Comparison of ENCODE assay signal across 17 cellular contexts in the genomic region with DNA sequence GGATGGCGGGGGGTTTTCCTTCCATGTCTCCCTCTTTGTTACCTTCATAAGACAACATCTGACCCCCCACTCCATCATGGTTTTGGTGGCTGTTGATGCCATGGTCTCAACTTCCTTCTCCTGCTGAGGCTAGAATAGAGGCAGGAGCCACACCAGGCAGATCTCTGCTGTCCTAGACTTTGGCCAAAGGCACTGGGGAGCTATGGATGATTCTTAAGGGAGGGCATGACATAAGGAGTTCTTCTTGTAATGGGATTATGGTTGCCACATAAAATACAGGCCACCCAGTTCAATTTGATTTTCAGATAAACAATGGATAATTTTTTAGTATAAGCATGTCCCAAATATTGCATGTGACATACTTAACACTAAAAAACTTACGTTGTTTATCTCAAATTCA. TPM values are rescaled to one million over a fixed set of nuclear protein-coding genes. Genes with fewer than 3 reads are reported as not detected.
DNase-seq lines count a peak whose midpoint lies in the region; ATAC-seq and TF ChIP-seq lines count a peak whose summit lies in the region.
"Had no signal": no experiment of that assay in that cellular context is flagged by ENCODE, and none has a peak within 500 bp of the region (broad histone marks: within the 10 kb centered on the region; RNA-seq: fewer than 3 reads in every experiment).

No MANE protein-coding gene starts in this region.

- no peak overlapping the region for H3K4me3 ChIP-seq in OCI-LY7 (ENCODE audit: low read depth, low read length, poor library complexity, severe bottlenecking)
- no peak overlapping the region for H3K4me3 ChIP-seq in mesenchymal stem cell (ENCODE audit: insufficient read depth in 1 of 2, low read depth in 1 of 2, low read length in 2 of 2)
- no peak overlapping the region for H3K4me3 ChIP-seq in smooth muscle cell

- no peak for ATAC-seq in activated CD8-positive, alpha-beta T cell treated with anti-CD3 and anti-CD28 coated beads, Interleukin-2, amount 10 ng/mL, durations not matched to agents 7 days and 5 days
- ATAC-seq in activated CD8-positive, alpha-beta T cell treated with anti-CD3 and anti-CD28 coated beads for 36 hours = no peak

- peaks cover 45% of the 10 kb centered on the region for H3K4me1 Mint-ChIP-seq in activated CD8-positive, alpha-beta T cell treated with anti-CD3 and anti-CD28 coated beads, Interleukin-2, amount 10 ng/mL, durations not matched to agents 7 days and 5 days (ENCODE audit: low read depth)
- peaks cover 42% of the 10 kb centered on the region for H3K4me1 Mint-ChIP-seq in activated CD8-positive, alpha-beta T cell treated with anti-CD3 and anti-CD28 coated beads for 36 hours (ENCODE audit: low read depth)

- intact Hi-C loops in activated CD8-positive, alpha-beta T cell treated with anti-CD3 and anti-CD28 coated beads for 36 hours (cut with micrococcal nuclease) = no loop called here
- intact Hi-C loops in OCI-LY7 (cut with micrococcal nuclease; ENCODE audit: unreplicated experiment) = no loop called here

- CTCF ChIA-PET in activated CD8-positive, alpha-beta T cell treated with anti-CD3 and anti-CD28 coated beads, Interleukin-2, amount 10 ng/mL, durations not matched to agents 7 days and 5 days (lab: Charles Lee) = interaction anchor here (0.7 kb wide), 1 partner anchor 43 kb away, joined by 3 read pairs; no protein-coding TSS in a partner anchor
- CTCF ChIA-PET in activated CD8-positive, alpha-beta T cell treated with anti-CD3 and anti-CD28 coated beads for 36 hours (lab: Charles Lee) = no interaction called here
- CTCF ChIA-PET in OCI-LY7 (lab: Charles Lee; ENCODE audit: unreplicated experiment) = no interaction called here

- POLR2A ChIA-PET in activated CD8-positive, alpha-beta T cell treated with anti-CD3 and anti-CD28 coated beads, Interleukin-2, amount 10 ng/mL, durations not matched to agents 7 days and 5 days (lab: Charles Lee) = no interaction called here
- POLR2A ChIA-PET in activated CD8-positive, alpha-beta T cell treated with anti-CD3 and anti-CD28 coated beads for 36 hours (lab: Charles Lee) = interaction anchor here (1.0 kb wide), 1 partner anchor 8 kb away, joined by 3 read pairs; no protein-coding TSS in a partner anchor
- POLR2A ChIA-PET in OCI-LY7 (lab: Charles Lee) = no interaction called here

- no peak for DNase-seq in activated CD8-positive, alpha-beta T cell treated with anti-CD3 and anti-CD28 coated beads, Interleukin-2, amount 10 ng/mL, durations not matched to agents 7 days and 5 days
- DNase-seq in activated CD8-positive, alpha-beta T cell treated with anti-CD3 and anti-CD28 coated beads for 36 hours = no peak
- DNase-seq in OCI-LY7 (ENCODE audit: low spot score) (no peak), mesenchymal stem cell (no peak), smooth muscle cell (lab: John Stamatoyannopoulos, UW; ENCODE audit: unreplicated experiment) (no peak), NCI-H2107 (lab: John Stamatoyannopoulos, UW) (no peak), dermis blood vessel endothelial cell (no peak)
- DNase-seq in stimulated activated CD8-positive, alpha-beta memory T cell treated with anti-CD3 and anti-CD28 coated beads, Interleukin-4, amount 100 ng/mL, for 48 hours = no peak
- DNase-seq: CD8-positive, alpha-beta memory T cell; H9; Karpas-422; NCI-H1417 treated with DMSO at 0.1 percent for 48 hours; NCI-H187 treated with DMSO at 0.1 percent for 48 hours; NCI-H524 treated with DMSO at 0.1 percent for 48 hours had no signal

- H4K8ac ChIP-seq in mesenchymal stem cell (ENCODE audit: low read length) = no peak overlapping the region

- H3K27me3 ChIP-seq in mesenchymal stem cell (ENCODE audit: control insufficient read depth in 1 of 2, insufficient read depth in 1 of 2, low read length in 2 of 2) = no peaks in the 10 kb centered on the region
- no peaks in the 10 kb centered on the region for H3K27me3 ChIP-seq in smooth muscle cell (ENCODE audit: low read depth)

- H3K4me2 ChIP-seq in OCI-LY7 (ENCODE audit: low read length) = peak overlapping the region; percentile 38
- no peak overlapping the region for H3K4me2 ChIP-seq in mesenchymal stem cell (ENCODE audit: low read length, poor library complexity, severe bottlenecking)
- H3K4me2 ChIP-seq in smooth muscle cell = no peak overlapping the region

- no peak overlapping the region for H2BK120ac ChIP-seq in mesenchymal stem cell (ENCODE audit: low read depth, low read length)

- H3K36me3 ChIP-seq in OCI-LY7 (ENCODE audit: insufficient read depth, low read length) (no peaks in the 10 kb centered on the region), mesenchymal stem cell (ENCODE audit: control insufficient read depth in 1 of 2, insufficient read depth in 2 of 2, low read depth in 1 of 2, low read length in 2 of 2) (no peaks in the 10 kb centered on the region), smooth muscle cell (ENCODE audit: low read depth) (no peaks in the 10 kb centered on the region)

- peak overlapping the region; percentile 44 to 76 for H2BK12ac ChIP-seq in mesenchymal stem cell (ENCODE audit: low read length in 2 of 2)

- H3K79me1 ChIP-seq in mesenchymal stem cell (replicated peaks; ENCODE audit: low read length, poor library complexity, severe bottlenecking) = no peaks in the 10 kb centered on the region

- peak overlapping the region; percentile 19 for H4K91ac ChIP-seq in mesenchymal stem cell (ENCODE audit: low read length)

- H3K4me1 ChIP-seq in OCI-LY7 (ENCODE audit: insufficient read depth, low read length, poor library complexity, severe bottlenecking) = peaks cover 22% of the 10 kb centered on the region
- H3K4me1 ChIP-seq in mesenchymal stem cell (ENCODE audit: control insufficient read depth, insufficient read depth, low read depth, low read length) = peaks cover 9% of the 10 kb centered on the region
- H3K4me1 ChIP-seq in smooth muscle cell (ENCODE audit: low read depth) = peaks cover 12% of the 10 kb centered on the region

- no peaks in the 10 kb centered on the region for H3K27me3 Mint-ChIP-seq in activated CD8-positive, alpha-beta T cell treated with anti-CD3 and anti-CD28 coated beads, Interleukin-2, amount 10 ng/mL, durations not matched to agents 7 days and 5 days (ENCODE audit: low read depth)
- no peaks in the 10 kb centered on the region for H3K27me3 Mint-ChIP-seq in activated CD8-positive, alpha-beta T cell treated with anti-CD3 and anti-CD28 coated beads for 36 hours
- H3K27me3 Mint-ChIP-seq: CD8-positive, alpha-beta memory T cell had no signal

- H3K79me2 ChIP-seq in OCI-LY7 (ENCODE audit: insufficient read depth, low read depth, low read length) = no peaks in the 10 kb centered on the region
- H3K79me2 ChIP-seq in smooth muscle cell (ENCODE audit: low read depth) = no peaks in the 10 kb centered on the region

- TF ChIP-seq CTCF in activated CD8-positive, alpha-beta T cell treated with anti-CD3 and anti-CD28 coated beads for 36 hours (IDR thresholded peaks at IDR 0.05) = no peak
- TF ChIP-seq CTCF in OCI-LY7 (conservative IDR thresholded peaks at IDR 0.05; ENCODE audit: low read length) = no peak
- TF ChIP-seq CTCF in smooth muscle cell (IDR thresholded peaks at IDR 0.05; ENCODE audit: borderline replicate concordance, insufficient read depth, poor library complexity, severe bottlenecking) = no peak

- no peaks in the 10 kb centered on the region for H3K9me2 ChIP-seq in OCI-LY7 (ENCODE audit: insufficient read depth, low read length)

- peak overlapping the region in 1 of 2 experiments; percentile 11 for H3K14ac ChIP-seq in mesenchymal stem cell (ENCODE audit: low read length in 2 of 2)

- H4K20me1 ChIP-seq in OCI-LY7 (ENCODE audit: insufficient read depth, low read length) (no peaks in the 10 kb centered on the region), smooth muscle cell (ENCODE audit: low read depth) (no peaks in the 10 kb centered on the region)

- no peak overlapping the region for H3K9ac ChIP-seq in mesenchymal stem cell (ENCODE audit: low read length)
- no peak overlapping the region for H3K9ac ChIP-seq in smooth muscle cell (ENCODE audit: low read depth)

- no peak overlapping the region for H3K4me3 Mint-ChIP-seq in activated CD8-positive, alpha-beta T cell treated with anti-CD3 and anti-CD28 coated beads, Interleukin-2, amount 10 ng/mL, durations not matched to agents 7 days and 5 days
- no peak overlapping the region for H3K4me3 Mint-ChIP-seq in activated CD8-positive, alpha-beta T cell treated with anti-CD3 and anti-CD28 coated beads for 36 hours
- H3K4me3 Mint-ChIP-seq: B cell; CD8-positive, alpha-beta memory T cell; H9 had no signal

- H2AFZ ChIP-seq in OCI-LY7 (ENCODE audit: low read length) (no peak overlapping the region; the same call in 1 of the 2 replicates), mesenchymal stem cell (ENCODE audit: low read depth, low read length) (no peak overlapping the region), smooth muscle cell (ENCODE audit: low read depth) (no peak overlapping the region)

- no peak overlapping the region for H2BK5ac ChIP-seq in mesenchymal stem cell (ENCODE audit: low read depth, low read length, poor library complexity, severe bottlenecking)

- peaks cover 2% of the 10 kb centered on the region for H3K36me3 Mint-ChIP-seq in activated CD8-positive, alpha-beta T cell treated with anti-CD3 and anti-CD28 coated beads, Interleukin-2, amount 10 ng/mL, durations not matched to agents 7 days and 5 days (ENCODE audit: low read depth)
- H3K36me3 Mint-ChIP-seq in activated CD8-positive, alpha-beta T cell treated with anti-CD3 and anti-CD28 coated beads for 36 hours (ENCODE audit: low read depth) = no peaks in the 10 kb centered on the region

- WGBS in mesenchymal stem cell = 100% methylated on average over 1 of the region's 2 CpGs
- WGBS in smooth muscle cell (ENCODE audit: low lambda C conversion rate) = 72% methylated on average over 2 of the region's 2 CpGs

- no peak overlapping the region for H2BK15ac ChIP-seq in mesenchymal stem cell (ENCODE audit: low read depth, poor library complexity, severe bottlenecking)

- H2AK5ac ChIP-seq in mesenchymal stem cell (ENCODE audit: low read length, severe bottlenecking) = no peak overlapping the region

- H3K9me3 Mint-ChIP-seq in activated CD8-positive, alpha-beta T cell treated with anti-CD3 and anti-CD28 coated beads, Interleukin-2, amount 10 ng/mL, durations not matched to agents 7 days and 5 days (ENCODE audit: insufficient read depth) = peaks cover 4% of the 10 kb centered on the region
- H3K9me3 Mint-ChIP-seq in activated CD8-positive, alpha-beta T cell treated with anti-CD3 and anti-CD28 coated beads for 36 hours = peaks cover 18% of the 10 kb centered on the region
- H3K9me3 Mint-ChIP-seq: H9 had no signal

- H3F3A ChIP-seq in smooth muscle cell (ENCODE audit: low read depth) = peaks cover 13% of the 10 kb centered on the region

- H3K4ac ChIP-seq in mesenchymal stem cell (ENCODE audit: low read depth in 1 of 2, low read length in 2 of 2) = no peak overlapping the region

- H3K18ac ChIP-seq in mesenchymal stem cell (ENCODE audit: low read depth in 1 of 2, low read length in 2 of 2) = peak overlapping the region in 1 of 2 experiments; percentile 31

- peak overlapping the region; percentile 13 for H3K27ac Mint-ChIP-seq in activated CD8-positive, alpha-beta T cell treated with anti-CD3 and anti-CD28 coated beads, Interleukin-2, amount 10 ng/mL, durations not matched to agents 7 days and 5 days
- no peak overlapping the region for H3K27ac Mint-ChIP-seq in activated CD8-positive, alpha-beta T cell treated with anti-CD3 and anti-CD28 coated beads for 36 hours
- H3K27ac Mint-ChIP-seq: B cell, H9 had no signal

- H3K27ac ChIP-seq in OCI-LY7 (ENCODE audit: low read depth, low read length, poor library complexity, severe bottlenecking) (no peak overlapping the region), mesenchymal stem cell (ENCODE audit: low read length, poor library complexity, severe bottlenecking) (no peak overlapping the region), smooth muscle cell (ENCODE audit: low read depth) (peak overlapping the region; percentile 92)
- H3K27ac ChIP-seq: 22Rv1, HL-60 had no signal

- no peak overlapping the region for H3K23ac ChIP-seq in mesenchymal stem cell (ENCODE audit: low read length in 2 of 2)

- 0 out of 2 replicates have a peak, but pooled peaks cover 5% of the 10 kb centered on the region for H3K9me3 ChIP-seq in OCI-LY7 (ENCODE audit: low read length)
- H3K9me3 ChIP-seq in mesenchymal stem cell (ENCODE audit: control insufficient read depth, low read length) = peaks cover 15% of the 10 kb centered on the region
- H3K9me3 ChIP-seq in smooth muscle cell (replicated peaks; ENCODE audit: low read depth) = no peaks in the 10 kb centered on the region

- BruUV-seq in OCI-LY7 (replicated peaks; lab: Mats Ljungman, UMichigan) = no TSS peak

RNA-seq across cellular contexts. Expression of a gene that starts 52.2 kb away (rescaled TPM):
- total RNA-seq in activated CD8-positive, alpha-beta T cell treated with anti-CD3 and anti-CD28 coated beads, Interleukin-2, amount 10 ng/mL, durations not matched to agents 7 days and 5 days = 1 to 10 TPM; 6.0 to 6.1 TPM
- 1 to 10 TPM; 3.7 to 4.1 TPM for total RNA-seq in activated CD8-positive, alpha-beta T cell treated with anti-CD3 and anti-CD28 coated beads for 36 hours
- 16.9 and 21.2 TPM in 2 replicates for total RNA-seq in OCI-LY7 (2014; rRNA removed; shearing (Covaris generic))
- total RNA-seq in OCI-LY7 (2022) = 2.8 and 3.4 TPM in 2 replicates
- polyA plus RNA-seq in mesenchymal stem cell (2013, experiment 1 of 2) = 26.8 TPM
- 26.3 TPM for polyA plus RNA-seq in mesenchymal stem cell (2013, experiment 2 of 2)
- total RNA-seq in smooth muscle cell = 23.0 and 28.3 TPM in 2 replicates
- 31.7 and 38.6 TPM in 2 replicates for polyA plus RNA-seq in smooth muscle cell
- 13.0 and 19.4 TPM in 2 replicates for total RNA-seq in dermis blood vessel endothelial cell
